Comparison of ENCODE assay signal across 1 cellular context in genomic region chr5:112931473-112931872, GRCh38.
TF ChIP-seq lines count a peak whose summit lies in the region.

No MANE protein-coding gene starts in this region.

TF ChIP-seq in K562, 482 proteins besides CTCF, POLR2A, EP300 and RAD21 (continued from another document and continues in another):
- TF ChIP-seq ZNF592 (IDR thresholded peaks at IDR 0.05) (no peak), CUX1 (CRISPR knock-in tag; IDR thresholded peaks at IDR 0.05) (no peak), SRF (CRISPR knock-in tag; IDR thresholded peaks at IDR 0.05) (peak in 1 of 2 experiments; percentile 75; a peak in 1 of 4 replicates), E2F4 (CRISPR knock-in tag; IDR thresholded peaks at IDR 0.05; ENCODE audit: low read depth) (no peak), ZBTB12 (CRISPR knock-in tag; IDR thresholded peaks at IDR 0.05) (no peak), CREB1 (IDR thresholded peaks at IDR 0.05) (no peak), CREB1 (CRISPR knock-in tag; IDR thresholded peaks at IDR 0.05) (no peak), TRIM28 (IDR thresholded peaks at IDR 0.05) (no peak), MGA (IDR thresholded peaks at IDR 0.05) (no peak), GABPA (tag; conservative IDR thresholded peaks at IDR 0.05; ENCODE audit: low read depth) (peak; percentile 54), SAFB2 (IDR thresholded peaks at IDR 0.05; ENCODE audit: borderline replicate concordance, low read depth, low read length, severe bottlenecking) (no peak), BRF1 (IDR thresholded peaks at IDR 0.05; ENCODE audit: borderline replicate concordance, extremely low read depth, insufficient read length) (no peak), JUN (IDR thresholded peaks at IDR 0.05; ENCODE audit: borderline replicate concordance, low read depth, low read length) (no peak), JUN (CRISPR knock-in tag; IDR thresholded peaks at IDR 0.05; ENCODE audit: borderline replicate concordance) (no peak), JUND (IDR thresholded peaks at IDR 0.05; ENCODE audit: borderline replicate concordance, low read depth, low read length) (peak; percentile 54; the same call in 1 of the 2 replicates), JUND (tag; IDR thresholded peaks at IDR 0.05; ENCODE audit: borderline replicate concordance, low read depth, low read length) (peak; percentile 64; the same call in 2 of the 3 replicates), ZNF408 (CRISPR knock-in tag; IDR thresholded peaks at IDR 0.05; ENCODE audit: low read depth) (no peak), ARID3A (IDR thresholded peaks at IDR 0.05; ENCODE audit: borderline replicate concordance, low read depth, low read length) (no peak), CTBP1 (IDR thresholded peaks at IDR 0.05; ENCODE audit: borderline replicate concordance) (peak; percentile 91), NCOA4 (IDR thresholded peaks at IDR 0.05; ENCODE audit: partially characterized antibody) (no peak), PTBP1 (IDR thresholded peaks at IDR 0.05; ENCODE audit: low read depth, low read length) (no peak), ZC3H8 (IDR thresholded peaks at IDR 0.05) (no peak), CBFA2T3 (IDR thresholded peaks at IDR 0.05) (peak; percentile 79), SMAD3 (CRISPR knock-in tag; conservative IDR thresholded peaks at IDR 0.05) (no peak), ZNF668 (CRISPR knock-in tag; IDR thresholded peaks at IDR 0.05) (no peak), FOXP4 (CRISPR knock-in tag; IDR thresholded peaks at IDR 0.05; ENCODE audit: borderline replicate concordance) (no peak)
